Comparison of ENCODE assay signal across 11 cellular contexts in genomic region chr16:2476345-2476720, GRCh38. TPM values are rescaled to one million over a fixed set of nuclear protein-coding genes. Genes with fewer than 3 reads are reported as not detected.
DNase-seq lines count a peak whose midpoint lies in the region; ATAC-seq, FAIRE-seq and TF ChIP-seq lines count a peak whose summit lies in the region.
"Had no signal": no experiment of that assay in that cellular context is flagged by ENCODE, and none has a peak within 500 bp of the region (broad histone marks: within the 10 kb centered on the region; RNA-seq: fewer than 3 reads in every experiment).

No MANE protein-coding gene starts in this region.

- H3K36me3 Mint-ChIP-seq in CD4-positive, alpha-beta memory T cell: no peaks in the 10 kb centered on the region
- H3K36me3 Mint-ChIP-seq in IgD-negative memory B cell: no peaks in the 10 kb centered on the region
- H3K36me3 Mint-ChIP-seq in neural crest cell (ENCODE audit: low read depth): no peaks in the 10 kb centered on the region

- peaks cover 2 to 4% of the 10 kb centered on the region in 2 donors for H3K27me3 Mint-ChIP-seq in CD4-positive, alpha-beta memory T cell
- H3K27me3 Mint-ChIP-seq in IgD-negative memory B cell (peaks cover 10% of the 10 kb centered on the region), neural crest cell (ENCODE audit: low read depth) (peaks cover 14% of the 10 kb centered on the region)

- no TSS peak for BruUV-seq in K562 (replicated peaks; lab: Mats Ljungman, UMichigan)

- intact Hi-C loops in CD4-positive, alpha-beta memory T cell (cut with micrococcal nuclease): no loop called here
- intact Hi-C loops in K562 (cut with micrococcal nuclease): no loop called here

- peak; percentile 37 for FAIRE-seq in K562 (lab: Jason Lieb, UNC)

- no peaks in the 10 kb centered on the region for H3K9me3 Mint-ChIP-seq in CD4-positive, alpha-beta memory T cell
- H3K9me3 Mint-ChIP-seq in IgD-negative memory B cell (no peaks in the 10 kb centered on the region), neural crest cell (no peaks in the 10 kb centered on the region)

- TF ChIP-seq EP300 in K562 (IDR thresholded peaks at IDR 0.05; ENCODE audit: low read length): no peak

- no peak for TF ChIP-seq RAD21 in K562 (CRISPR knock-in tag; conservative IDR thresholded peaks at IDR 0.05 in 1 of 2, IDR thresholded peaks at IDR 0.05 in 1 of 2)

- POLR2A ChIA-PET in CD4-positive, alpha-beta memory T cell (lab: Charles Lee; ENCODE audit: partially characterized antibody): no interaction called here
- POLR2A ChIA-PET in K562 (lab: Yijun Ruan, JAX): no interaction called here

- no peak for TF ChIP-seq CTCF in K562 (IDR thresholded peaks at IDR 0.05 in 2 of 3, conservative IDR thresholded peaks at IDR 0.05 in 1 of 3; ENCODE audit: insufficient read depth in 2 of 3, low read depth in 1 of 3, low read length in 3 of 3)
- no peak for TF ChIP-seq CTCF in neural crest cell (conservative IDR thresholded peaks at IDR 0.05)

- no peak for ATAC-seq in K562

- H3K9ac ChIP-seq in K562 (ENCODE audit: insufficient read depth in 1 of 2, low read depth in 2 of 2, low read length in 2 of 2): peak overlapping the region; percentile 39 to 98; a peak in 3 of 4 replicates

- H3K4me3 ChIP-seq in CD4-positive, alpha-beta memory T cell (ENCODE audit: low read length in 2 of 2): no peak overlapping the region
- peak overlapping the region; percentile 76; the same call in 1 of the 2 replicates for H3K4me3 ChIP-seq in K562

- no peaks in the 10 kb centered on the region for H3K9me1 ChIP-seq in K562 (ENCODE audit: control insufficient read depth, insufficient read depth, low read length)

- H3K36me3 ChIP-seq in CD4-positive, alpha-beta memory T cell (ENCODE audit: insufficient read depth, low read length): no peaks in the 10 kb centered on the region
- peaks cover 14% of the 10 kb centered on the region; the same call in 1 of the 3 replicates for H3K36me3 ChIP-seq in K562 (ENCODE audit: control insufficient read depth, insufficient read depth, low read length)

- CTCF ChIA-PET in CD4-positive, alpha-beta memory T cell (lab: Charles Lee; ENCODE audit: partially characterized antibody): no interaction called here
- CTCF ChIA-PET in K562 (lab: Yijun Ruan, JAX; ENCODE audit: low intra/inter-chr PET ratio): no interaction called here

- no peak overlapping the region for H3K27ac ChIP-seq in CD4-positive, alpha-beta memory T cell (ENCODE audit: low read depth, low read length)
- H3K27ac ChIP-seq in K562 (ENCODE audit: extremely low read depth, low read depth, low read length): no peak overlapping the region

- peak overlapping the region in 2 of 7 donors; percentile 42 to 62 for H3K27ac Mint-ChIP-seq in CD4-positive, alpha-beta memory T cell
- peak overlapping the region in 2 of 3 donors; percentile 75 to 80 for H3K27ac Mint-ChIP-seq in IgD-negative memory B cell
- no peak overlapping the region for H3K27ac Mint-ChIP-seq in neural crest cell (ENCODE audit: unreplicated experiment)

- no peak for DNase-seq in CD4-positive, alpha-beta memory T cell
- DNase-seq in K562 (ENCODE audit: extremely low read depth in 1 of 4, low spot score in 3 of 4) (no peak), neural crest cell (ENCODE audit: low read depth, low spot score) (no peak), amygdala (lab: John Stamatoyannopoulos, UW) (no peak), NCI-H2029 (lab: John Stamatoyannopoulos, UW) (no peak), kidney tubule cell (ENCODE audit: low spot score) (no peak)
- DNase-seq: aorta, GDM1, kidney glomerular epithelial cell, NCI-H774 had no signal

- peak overlapping the region; percentile 63 to 79 (median 75) for H3K4me3 Mint-ChIP-seq in CD4-positive, alpha-beta memory T cell
- H3K4me3 Mint-ChIP-seq in IgD-negative memory B cell (peak overlapping the region; percentile 70 to 85 (median 82)), neural crest cell (peak overlapping the region; percentile 86)

- peaks cover 6 to 26% (median 13%) of the 10 kb centered on the region in 4 donors for H3K4me1 Mint-ChIP-seq in CD4-positive, alpha-beta memory T cell
- peaks cover 2 to 8% (median 6%) of the 10 kb centered on the region in 3 donors for H3K4me1 Mint-ChIP-seq in IgD-negative memory B cell
- H3K4me1 Mint-ChIP-seq in neural crest cell: peaks cover 21% of the 10 kb centered on the region

- H3K9me3 ChIP-seq in CD4-positive, alpha-beta memory T cell (ENCODE audit: control insufficient read depth in 1 of 2, low read length in 2 of 2): no peaks in the 10 kb centered on the region
- no peaks in the 10 kb centered on the region for H3K9me3 ChIP-seq in K562 (replicated peaks; ENCODE audit: control insufficient read depth, insufficient read depth, low read depth, low read length)

- WGBS in K562 (ENCODE audit: insufficient coverage, low coverage, missing lambda C conversion rate): 51% methylated on average over 9 of the region's 9 CpGs

- peaks cover 31% of the 10 kb centered on the region for H3K4me1 ChIP-seq in CD4-positive, alpha-beta memory T cell (ENCODE audit: insufficient read depth, low read length)
- peaks cover 51 to 95% of the 10 kb centered on the region in 2 experiments for H3K4me1 ChIP-seq in K562 (replicated peaks in 1 of 2; ENCODE audit: control insufficient read depth in 2 of 2, insufficient read depth in 2 of 2, low read length in 2 of 2)

- peaks cover 70% of the 10 kb centered on the region for H3K79me2 ChIP-seq in K562 (ENCODE audit: control insufficient read depth, insufficient read depth, low read length)

- H3K27me3 ChIP-seq in CD4-positive, alpha-beta memory T cell (ENCODE audit: insufficient read depth, low read length): peaks cover 11% of the 10 kb centered on the region
- no peaks in the 10 kb centered on the region for H3K27me3 ChIP-seq in K562 (ENCODE audit: control insufficient read depth in 2 of 2, insufficient read depth in 2 of 2, low read length in 2 of 2)

- no peak for TF ChIP-seq POLR2A in K562 (conservative IDR thresholded peaks at IDR 0.05)

- no peak overlapping the region for H2AFZ ChIP-seq in K562 (ENCODE audit: low read depth, low read length)

- in situ Hi-C loops in K562 (cut with MboI): no loop called here

- H4K20me1 ChIP-seq in K562 (replicated peaks; ENCODE audit: control insufficient read depth, insufficient read depth, low read length): peaks cover 3% of the 10 kb centered on the region; the same call in 1 of the 2 replicates

- peak overlapping the region; percentile 89 for H3K4me2 ChIP-seq in K562 (ENCODE audit: insufficient read depth, low read length)

RNA-seq across cellular contexts. Expression of gene TBC1D24, which starts 1.4 kb away (rescaled TPM):
- 10 to 100 TPM in 1 of 2 experiments, 1 to 10 TPM in 1; 9.6 to 13.7 TPM for total RNA-seq in CD4-positive, alpha-beta memory T cell
- 1 to 10 TPM; 1.3 to 1.8 TPM for polyA plus RNA-seq in CD4-positive, alpha-beta memory T cell
- 3.3 TPM for polyA plus RNA-seq in IgD-negative memory B cell
- 29.2 and 69.3 TPM in 2 replicates for total RNA-seq in K562 (2011; cell fraction: chromatin; rRNA removed; ENCODE audit: low replicate concordance)
- 36.9 and 38.2 TPM in 2 replicates for total RNA-seq in K562 (2011; cell fraction: nucleolus; rRNA removed)
- 27.0 and 36.9 TPM in 2 replicates for total RNA-seq in K562 (2011; cell fraction: nucleoplasm; rRNA removed)
- total RNA-seq in K562 (2014; rRNA removed): 7.2 and 13.4 TPM in 2 replicates
- total RNA-seq in K562 (2014; rRNA removed; fragmentation: Illumina TruSeq; extraction: Trizol): 4.2 and 4.9 TPM in 2 replicates
- 9.1 and 11.2 TPM in 2 replicates for total RNA-seq in K562 (2015; rRNA removed; fragmentation: Illumina TruSeq; extraction: Trizol)
- 22.6 and 24.3 TPM in 2 replicates for total RNA-seq in K562 (2021)
- polyA plus RNA-seq in K562 (2011; rRNA removed): 5.7 and 9.4 TPM in 2 replicates
- polyA plus RNA-seq in K562 (2011; cell fraction: cytosol; rRNA removed): 7.1 and 12.3 TPM in 2 replicates
- 22.9 and 34.2 TPM in 2 replicates for polyA plus RNA-seq in K562 (2011; cell fraction: nucleus; rRNA removed)
- polyA plus RNA-seq in K562 (2012): 8.5 and 9.1 TPM in 2 replicates
- 7.2 and 9.4 TPM in 2 replicates for polyA plus RNA-seq in K562 (2014; fragmentation: Illumina TruSeq; extraction: Trizol)
- polyA plus RNA-seq in K562 (2014; fragmentation: Nextera tagmentation; extraction: Ambion mirVana): 1 to 10 TPM; 1.7 to 4.2 TPM
- polyA plus RNA-seq in K562 (2014; rRNA removed): 8.3 and 9.3 TPM in 2 replicates
- 6.5 and 9.7 TPM in 2 replicates for polyA minus RNA-seq in K562 (2011; rRNA and poly(A)+ RNA removed)
- 13.1 and 14.3 TPM in 2 replicates for polyA minus RNA-seq in K562 (2011; cell fraction: cytosol; rRNA and poly(A)+ RNA removed)
- 12.5 and 15.3 TPM in 2 replicates for polyA minus RNA-seq in K562 (2011; cell fraction: nucleus; rRNA and poly(A)+ RNA removed)
- total RNA-seq in neural crest cell: 30.0 and 32.5 TPM in 2 replicates

RNA-seq across cellular contexts. Expression of gene NTN3, which starts 5.2 kb away (rescaled TPM):
- total RNA-seq in CD4-positive, alpha-beta memory T cell: not detected
- not detected for polyA plus RNA-seq in CD4-positive, alpha-beta memory T cell
- polyA plus RNA-seq in IgD-negative memory B cell (not detected), K562 (2011; rRNA removed) (not detected in 2 replicates), K562 (2014; fragmentation: Illumina TruSeq; extraction: Trizol) (not detected in 2 replicates), K562 (2014; fragmentation: Nextera tagmentation; extraction: Ambion mirVana) (not detected), K562 (2014; rRNA removed) (not detected in 2 replicates)
- 0.42 TPM in 1 of 2 replicates, not detected in the other for total RNA-seq in K562 (2011; cell fraction: chromatin; rRNA removed; ENCODE audit: low replicate concordance)
- total RNA-seq in K562 (2011; cell fraction: nucleolus; rRNA removed): 0.13 and 0.17 TPM in 2 replicates
- total RNA-seq in K562 (2011; cell fraction: nucleoplasm; rRNA removed): not detected in 2 replicates
- total RNA-seq in K562 (2014; rRNA removed) (not detected in 2 replicates), K562 (2014; rRNA removed; fragmentation: Illumina TruSeq; extraction: Trizol) (not detected in 2 replicates), K562 (2015; rRNA removed; fragmentation: Illumina TruSeq; extraction: Trizol) (not detected in 2 replicates), K562 (2021) (not detected in 2 replicates), neural crest cell (4.8 and 5.1 TPM in 2 replicates)
- polyA plus RNA-seq in K562 (2011; cell fraction: cytosol; rRNA removed): not detected in 2 replicates
- not detected in 2 replicates for polyA plus RNA-seq in K562 (2011; cell fraction: nucleus; rRNA removed)
- 0.07 and 0.08 TPM in 2 replicates for polyA plus RNA-seq in K562 (2012)
- polyA minus RNA-seq in K562 (2011; rRNA and poly(A)+ RNA removed): not detected in 2 replicates
- polyA minus RNA-seq in K562 (2011; cell fraction: cytosol; rRNA and poly(A)+ RNA removed): not detected in 2 replicates
- not detected in 2 replicates for polyA minus RNA-seq in K562 (2011; cell fraction: nucleus; rRNA and poly(A)+ RNA removed)
- polyA plus RNA-seq: aorta had no signal

RNA-seq across cellular contexts. Expression of gene TEDC2, which starts 16.4 kb away (rescaled TPM):
- total RNA-seq in CD4-positive, alpha-beta memory T cell: under 1 TPM; 0.44 to 0.55 TPM
- polyA plus RNA-seq in CD4-positive, alpha-beta memory T cell: under 1 TPM in 1 of 2 donors, not detected in 1; 0.44 TPM
- polyA plus RNA-seq in IgD-negative memory B cell: 1.0 TPM
- 28.4 and 114 TPM in 2 replicates for total RNA-seq in K562 (2011; cell fraction: chromatin; rRNA removed; ENCODE audit: low replicate concordance)
- total RNA-seq in K562 (2011; cell fraction: nucleolus; rRNA removed): 102 and 124 TPM in 2 replicates
- total RNA-seq in K562 (2011; cell fraction: nucleoplasm; rRNA removed): 40.8 and 51.4 TPM in 2 replicates
- total RNA-seq in K562 (2014; rRNA removed): 50.2 and 66.0 TPM in 2 replicates
- total RNA-seq in K562 (2014; rRNA removed; fragmentation: Illumina TruSeq; extraction: Trizol): 6.4 and 11.6 TPM in 2 replicates
- 25.8 and 28.4 TPM in 2 replicates for total RNA-seq in K562 (2015; rRNA removed; fragmentation: Illumina TruSeq; extraction: Trizol)
- total RNA-seq in K562 (2021): 43.0 and 46.1 TPM in 2 replicates
- 11.5 and 19.7 TPM in 2 replicates for polyA plus RNA-seq in K562 (2011; rRNA removed)
- polyA plus RNA-seq in K562 (2011; cell fraction: cytosol; rRNA removed): 12.4 and 30.6 TPM in 2 replicates
- polyA plus RNA-seq in K562 (2011; cell fraction: nucleus; rRNA removed): 115 and 152 TPM in 2 replicates
- polyA plus RNA-seq in K562 (2012): 25.5 and 36.0 TPM in 2 replicates
- 17.6 and 21.1 TPM in 2 replicates for polyA plus RNA-seq in K562 (2014; fragmentation: Illumina TruSeq; extraction: Trizol)
- 1 to 10 TPM in 1 of 2 experiments, under 1 TPM in 1; 0.75 to 2.2 TPM for polyA plus RNA-seq in K562 (2014; fragmentation: Nextera tagmentation; extraction: Ambion mirVana)
- 46.1 and 57.0 TPM in 2 replicates for polyA plus RNA-seq in K562 (2014; rRNA removed)
- 3.6 and 6.3 TPM in 2 replicates for polyA minus RNA-seq in K562 (2011; rRNA and poly(A)+ RNA removed)
- polyA minus RNA-seq in K562 (2011; cell fraction: cytosol; rRNA and poly(A)+ RNA removed): 5.9 and 8.8 TPM in 2 replicates
- 44.7 and 53.2 TPM in 2 replicates for polyA minus RNA-seq in K562 (2011; cell fraction: nucleus; rRNA and poly(A)+ RNA removed)
- 65.1 and 66.5 TPM in 2 replicates for total RNA-seq in neural crest cell

RNA-seq across cellular contexts. Expression of gene ATP6V0C, which starts 37.4 kb away (rescaled TPM):
- total RNA-seq in CD4-positive, alpha-beta memory T cell: 100 to 1,000 TPM; 125 to 129 TPM
- polyA plus RNA-seq in CD4-positive, alpha-beta memory T cell: 10 to 100 TPM; 57.5 to 81.6 TPM
- polyA plus RNA-seq in IgD-negative memory B cell: 105 TPM
- total RNA-seq in K562 (2011; cell fraction: chromatin; rRNA removed; ENCODE audit: low replicate concordance): 30.3 and 91.0 TPM in 2 replicates
- total RNA-seq in K562 (2011; cell fraction: nucleolus; rRNA removed): 132 and 138 TPM in 2 replicates
- total RNA-seq in K562 (2011; cell fraction: nucleoplasm; rRNA removed): 102 and 104 TPM in 2 replicates
- total RNA-seq in K562 (2014; rRNA removed): 28.4 and 48.6 TPM in 2 replicates
- 10.2 and 10.8 TPM in 2 replicates for total RNA-seq in K562 (2014; rRNA removed; fragmentation: Illumina TruSeq; extraction: Trizol)
- total RNA-seq in K562 (2015; rRNA removed; fragmentation: Illumina TruSeq; extraction: Trizol): 22.7 and 24.3 TPM in 2 replicates
- total RNA-seq in K562 (2021): 213 and 228 TPM in 2 replicates
- 7.1 and 14.1 TPM in 2 replicates for polyA plus RNA-seq in K562 (2011; rRNA removed)
- polyA plus RNA-seq in K562 (2011; cell fraction: cytosol; rRNA removed): 28.4 and 49.5 TPM in 2 replicates
- polyA plus RNA-seq in K562 (2011; cell fraction: nucleus; rRNA removed): 18.4 and 28.6 TPM in 2 replicates
- polyA plus RNA-seq in K562 (2012): 228 and 237 TPM in 2 replicates
- polyA plus RNA-seq in K562 (2014; fragmentation: Illumina TruSeq; extraction: Trizol): 44.5 and 83.3 TPM in 2 replicates
- polyA plus RNA-seq in K562 (2014; fragmentation: Nextera tagmentation; extraction: Ambion mirVana): 1 to 10 TPM; 2.9 to 5.2 TPM
- polyA plus RNA-seq in K562 (2014; rRNA removed): 63.0 and 66.3 TPM in 2 replicates
- 4.5 and 5.5 TPM in 2 replicates for polyA minus RNA-seq in K562 (2011; rRNA and poly(A)+ RNA removed)
- 81.8 and 143 TPM in 2 replicates for polyA minus RNA-seq in K562 (2011; cell fraction: cytosol; rRNA and poly(A)+ RNA removed)
- 8.2 and 10.8 TPM in 2 replicates for polyA minus RNA-seq in K562 (2011; cell fraction: nucleus; rRNA and poly(A)+ RNA removed)
- total RNA-seq in neural crest cell: 154 and 159 TPM in 2 replicates

RNA-seq across cellular contexts. Expression of gene AMDHD2, which starts 43.8 kb away (rescaled TPM):
- total RNA-seq in CD4-positive, alpha-beta memory T cell: 100 to 1,000 TPM; 114 to 121 TPM
- polyA plus RNA-seq in CD4-positive, alpha-beta memory T cell: 10 to 100 TPM; 17.0 to 22.3 TPM
- 22.2 TPM for polyA plus RNA-seq in IgD-negative memory B cell
- total RNA-seq in K562 (2011; cell fraction: chromatin; rRNA removed; ENCODE audit: low replicate concordance): 56.1 and 256 TPM in 2 replicates
- 207 and 245 TPM in 2 replicates for total RNA-seq in K562 (2011; cell fraction: nucleolus; rRNA removed)
- total RNA-seq in K562 (2011; cell fraction: nucleoplasm; rRNA removed): 104 and 109 TPM in 2 replicates
- 39.5 and 48.7 TPM in 2 replicates for total RNA-seq in K562 (2014; rRNA removed)
- 2.0 and 3.6 TPM in 2 replicates for total RNA-seq in K562 (2014; rRNA removed; fragmentation: Illumina TruSeq; extraction: Trizol)
- total RNA-seq in K562 (2015; rRNA removed; fragmentation: Illumina TruSeq; extraction: Trizol): 23.0 and 24.9 TPM in 2 replicates
- 42.3 and 55.1 TPM in 2 replicates for total RNA-seq in K562 (2021)
- polyA plus RNA-seq in K562 (2011; rRNA removed): 11.7 and 19.0 TPM in 2 replicates
- polyA plus RNA-seq in K562 (2011; cell fraction: cytosol; rRNA removed): 12.6 and 34.7 TPM in 2 replicates
- polyA plus RNA-seq in K562 (2011; cell fraction: nucleus; rRNA removed): 186 and 323 TPM in 2 replicates
- polyA plus RNA-seq in K562 (2012): 37.8 and 57.1 TPM in 2 replicates
- polyA plus RNA-seq in K562 (2014; fragmentation: Illumina TruSeq; extraction: Trizol): 10.1 and 18.1 TPM in 2 replicates
- polyA plus RNA-seq in K562 (2014; fragmentation: Nextera tagmentation; extraction: Ambion mirVana): under 1 TPM in 1 of 2 experiments, not detected in 1; 0.38 TPM
- polyA plus RNA-seq in K562 (2014; rRNA removed): 54.4 and 56.9 TPM in 2 replicates
- 2.0 and 5.0 TPM in 2 replicates for polyA minus RNA-seq in K562 (2011; rRNA and poly(A)+ RNA removed)
- 11.7 and 14.9 TPM in 2 replicates for polyA minus RNA-seq in K562 (2011; cell fraction: cytosol; rRNA and poly(A)+ RNA removed)
- polyA minus RNA-seq in K562 (2011; cell fraction: nucleus; rRNA and poly(A)+ RNA removed): 48.8 and 59.8 TPM in 2 replicates
- 50.9 and 58.3 TPM in 2 replicates for total RNA-seq in neural crest cell

Comparison
In these comparisons a context has a peak if more than half of its experiments do, and no peak if none do; other contexts are left out.
1. RNA of gene TEDC2, which starts 16.4 kb away (total RNA-seq): 65.1 to 66.5 TPM in neural crest cell and 6.4 to 124 TPM in K562; 0.44 to 0.55 TPM in CD4-positive, alpha-beta memory T cell; every median in the first group is over 4 times any median in the second.
2. Peak in every context shown above with its lines, with median percentiles within 50 percentile points of each other: H3K4me3 Mint-ChIP-seq.